Comparison of ENCODE assay signal across 24 cellular contexts in the genomic region with DNA sequence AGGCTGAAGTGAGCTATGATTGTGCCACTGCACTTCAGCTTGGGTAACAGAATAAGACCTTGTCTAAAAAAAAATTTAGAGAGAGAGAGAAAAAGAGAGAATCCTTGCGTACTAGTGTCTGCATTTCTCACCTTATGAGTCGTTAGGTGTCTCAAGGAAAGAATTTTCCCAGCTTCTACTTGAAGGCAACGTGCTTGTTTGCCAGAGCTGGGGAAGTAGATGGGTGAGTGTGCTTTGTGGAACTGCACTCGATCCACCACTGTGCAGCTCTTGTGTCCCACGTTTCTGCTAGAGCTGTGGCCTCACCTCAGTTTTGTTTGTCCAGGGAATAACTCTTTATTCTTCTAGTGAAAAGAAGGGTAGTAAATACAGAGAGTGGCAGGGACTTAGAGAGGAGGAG.
"Had no signal": no experiment of that assay in that cellular context is flagged by ENCODE, and none has a peak within 500 bp of the region (broad histone marks: within the 10 kb centered on the region; RNA-seq: fewer than 3 reads in every experiment).

No MANE protein-coding gene starts in this region.

- H3K4me3 Mint-ChIP-seq: activated CD4-positive, alpha-beta T cell treated with anti-CD3 and anti-CD28 coated beads, Interleukin-2, amount 10 ng/mL, durations not matched to agents 24 days and 14 days; activated CD8-positive, alpha-beta T cell treated with anti-CD3 and anti-CD28 coated beads, Interleukin-2, amount 10 ng/mL, durations not matched to agents 7 days and 5 days; brain; dendritic cell treated with granulocyte-macrophage colony-stimulating factor and Interleukin-4, amounts not matched to agents 40 ng/mL and 50 ng/mL, for 4 days had no signal

- H3K4me1 ChIP-seq: lower lobe of right lung, parathyroid adenoma, tibial nerve, uterus had no signal

- H3K79me2 ChIP-seq: parathyroid adenoma had no signal

- H3K27me3 ChIP-seq: gastrocnemius medialis, heart right ventricle, tibial nerve, uterus had no signal

- H3K27me3 Mint-ChIP-seq: activated CD4-positive, alpha-beta T cell treated with anti-CD3 and anti-CD28 coated beads, Interleukin-2, amount 10 ng/mL, durations not matched to agents 24 days and 14 days; brain; dendritic cell treated with granulocyte-macrophage colony-stimulating factor and Interleukin-4, amounts not matched to agents 40 ng/mL and 50 ng/mL, for 4 days had no signal

- H3K9ac ChIP-seq: parathyroid adenoma had no signal

- H3K36me3 ChIP-seq: gastrocnemius medialis, heart right ventricle, lower lobe of right lung, tibial nerve, uterus had no signal

- DNase-seq: activated CD4-positive, alpha-beta T cell treated with anti-CD3 and anti-CD28 coated beads, Interleukin-2, amount 10 ng/mL, durations not matched to agents 24 days and 14 days; activated CD4-positive, CD25-positive, alpha-beta regulatory T cell; activated CD8-positive, alpha-beta memory T cell treated with anti-CD3 and anti-CD28 coated beads, Interleukin-2, amount 50 U/mL, for 4 hours; activated CD8-positive, alpha-beta T cell treated with anti-CD3 and anti-CD28 coated beads, Interleukin-2, amount 10 ng/mL, durations not matched to agents 7 days and 5 days; activated effector memory CD4-positive, alpha-beta T cell treated with anti-CD3 and anti-CD28 coated beads, Interleukin-2, amount 50 U/mL, for 16 hours; activated T-cell treated with anti-CD3 and anti-CD28 coated beads, Interleukin-2, amount 50 U/mL, for 48 hours; amniotic stem cell; cerebellar nuclear complex; effector memory CD4-positive, alpha-beta T cell; gastrocnemius medialis; heart right ventricle; left cardiac atrium; lower lobe of right lung; midbrain; stimulated activated naive CD4-positive, alpha-beta T cell; substantia nigra; T-helper 2 cell; uterus had no signal

- H3K27ac ChIP-seq: gastrocnemius medialis, heart right ventricle, lower lobe of right lung, parathyroid adenoma, tibial nerve had no signal

- H2AFZ ChIP-seq: parathyroid adenoma had no signal

- H3K9me3 Mint-ChIP-seq: brain; dendritic cell treated with granulocyte-macrophage colony-stimulating factor and Interleukin-4, amounts not matched to agents 40 ng/mL and 50 ng/mL, for 4 days had no signal

- H3K27ac Mint-ChIP-seq: activated CD4-positive, alpha-beta T cell treated with anti-CD3 and anti-CD28 coated beads, Interleukin-2, amount 10 ng/mL, durations not matched to agents 24 days and 14 days; activated CD8-positive, alpha-beta T cell treated with anti-CD3 and anti-CD28 coated beads, Interleukin-2, amount 10 ng/mL, durations not matched to agents 7 days and 5 days; activated naive CD4-positive, alpha-beta T cell treated with anti-CD3 and anti-CD28 coated beads, Interleukin-2, amount 50 U/mL, for 72 hours had no signal

- FAIRE-seq: TTC549 had no signal

- H3K4me3 ChIP-seq: gastrocnemius medialis, heart right ventricle, lower lobe of right lung, tibial nerve, uterus had no signal

- H3K9me3 ChIP-seq: gastrocnemius medialis, heart right ventricle, lower lobe of right lung, tibial nerve, uterus had no signal

- ATAC-seq: activated CD8-positive, alpha-beta T cell treated with anti-CD3 and anti-CD28 coated beads, Interleukin-2, amount 10 ng/mL, durations not matched to agents 7 days and 5 days; activated naive CD4-positive, alpha-beta T cell treated with anti-CD3 and anti-CD28 coated beads, Interleukin-2, amount 50 U/mL, for 72 hours; gastrocnemius medialis; heart right ventricle; left cardiac atrium; lower lobe of right lung had no signal
